Comparison of ENCODE assay signal across 8 cellular contexts in the genomic region with DNA sequence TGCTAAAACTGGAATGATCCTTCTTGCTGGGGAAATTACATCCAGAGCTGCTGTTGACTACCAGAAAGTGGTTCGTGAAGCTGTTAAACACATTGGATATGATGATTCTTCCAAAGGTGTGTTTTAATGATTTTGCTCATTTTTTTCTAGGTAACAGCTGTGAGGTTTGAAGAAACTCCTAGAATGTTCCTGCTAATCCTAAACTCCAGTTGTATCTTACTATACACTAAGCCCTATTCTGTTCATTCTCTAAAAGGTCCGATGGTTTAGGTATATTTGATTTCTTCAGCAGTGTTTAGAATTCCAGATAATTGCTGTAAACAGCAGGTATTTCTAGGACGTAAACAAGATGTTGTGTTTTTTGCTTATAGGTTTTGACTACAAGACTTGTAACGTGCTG. TPM values are rescaled to one million over a fixed set of nuclear protein-coding genes. Genes with fewer than 3 reads are reported as not detected.
A peak's percentile ranks its signal among the peaks of the same experiment; 100 is the strongest.
DNase-seq lines count a peak whose midpoint lies in the region; ATAC-seq, FAIRE-seq and TF ChIP-seq lines count a peak whose summit lies in the region.

No MANE protein-coding gene starts in this region.

- peaks cover 86% of the 10 kb centered on the region for H3K36me3 Mint-ChIP-seq in Caco-2 (ENCODE audit: insufficient read depth, unreplicated experiment)

- FAIRE-seq in endothelial cell of umbilical vein (lab: Jason Lieb, UNC), result no peak

- no TSS peak for BruUV-seq in Caco-2 (replicated peaks; lab: Mats Ljungman, UMichigan)
- no TSS peak for BruUV-seq in PC-3 (replicated peaks; lab: Mats Ljungman, UMichigan)
- no TSS peak for BruUV-seq in endothelial cell of umbilical vein (replicated peaks; lab: Mats Ljungman, UMichigan)

- no peaks in the 10 kb centered on the region for H3K9me3 Mint-ChIP-seq in Caco-2 (ENCODE audit: unreplicated experiment)

- H3K4me2 ChIP-seq in PC-3 (ENCODE audit: low read length) (peak overlapping the region; percentile 99), endothelial cell of umbilical vein (ENCODE audit: insufficient read depth, low read length) (peak overlapping the region; percentile 97), parathyroid adenoma (ENCODE audit: low read length) (peak overlapping the region; percentile 98)

- no peak overlapping the region for H2AFZ ChIP-seq in PC-3 (ENCODE audit: low read length)
- H2AFZ ChIP-seq in endothelial cell of umbilical vein (ENCODE audit: low read depth, low read length), result no peak overlapping the region
- H2AFZ ChIP-seq in parathyroid adenoma, result no peak overlapping the region

- H3F3A ChIP-seq in PC-3 (ENCODE audit: low read length, unreplicated experiment), result peaks cover 56% of the 10 kb centered on the region

- H4K20me1 ChIP-seq in PC-3 (ENCODE audit: low read length) (peaks cover 63% of the 10 kb centered on the region), endothelial cell of umbilical vein (replicated peaks; ENCODE audit: control insufficient read depth, extremely low read depth, insufficient read depth, low read length) (peaks cover 4% of the 10 kb centered on the region)

- H3K27ac ChIP-seq in PC-3 (ENCODE audit: low read length), result no peak overlapping the region
- no peak overlapping the region for H3K27ac ChIP-seq in endothelial cell of umbilical vein (ENCODE audit: insufficient read depth, low read depth, low read length)
- no peak overlapping the region for H3K27ac ChIP-seq in parathyroid adenoma

- POLR2A ChIA-PET in Caco-2 (lab: Charles Lee) (interaction anchor here (0.7 to 4.7 kb wide), 2 partner anchors 15 to 121 kb away, joined by 3 to 73 read pairs; a partner anchor contains a TSS), PC-3 (lab: Charles Lee; ENCODE audit: unreplicated experiment) (interaction anchor here (3.5 kb wide), 1 partner anchor 37 kb away, joined by 27 read pairs; no protein-coding TSS in a partner anchor), endothelial cell of umbilical vein (lab: Charles Lee) (interaction anchor here (0.8 to 4.5 kb wide), 3 partner anchors 9 to 120 kb away, joined by 3 to 73 read pairs (median 3); no protein-coding TSS in a partner anchor)

- peak overlapping the region; percentile 97 for H3K4me3 Mint-ChIP-seq in Caco-2 (ENCODE audit: unreplicated experiment)

- H3K9me3 ChIP-seq in Caco-2 (no peaks in the 10 kb centered on the region), PC-3 (ENCODE audit: low read length) (no peaks in the 10 kb centered on the region), endothelial cell of umbilical vein (replicated peaks; ENCODE audit: control insufficient read depth, insufficient read depth, low read length) (no peaks in the 10 kb centered on the region), parathyroid adenoma (ENCODE audit: control insufficient read depth, low read length) (no peaks in the 10 kb centered on the region)

- intact Hi-C loops in Caco-2 (cut with micrococcal nuclease; ENCODE audit: unreplicated experiment) (no loop called here), PC-3 (cut with micrococcal nuclease) (no loop called here), endothelial cell of umbilical vein (cut with micrococcal nuclease) (no loop called here), left colon (cut with DNase I, micrococcal nuclease) (loop anchor here in 1 of 2 donors (5.0 kb wide), 1 partner anchor 114 kb away; no protein-coding TSS in a partner anchor)

- H3K27me3 ChIP-seq in Caco-2 (replicated peaks; ENCODE audit: control insufficient read depth, insufficient read depth, low read length), result no peaks in the 10 kb centered on the region
- H3K27me3 ChIP-seq in PC-3 (ENCODE audit: low read length), result no peaks in the 10 kb centered on the region
- no peaks in the 10 kb centered on the region for H3K27me3 ChIP-seq in endothelial cell of umbilical vein (ENCODE audit: control insufficient read depth in 2 of 2, insufficient read depth in 2 of 2, low read length in 2 of 2)
- no peaks in the 10 kb centered on the region for H3K27me3 ChIP-seq in parathyroid adenoma (ENCODE audit: control insufficient read depth, insufficient read depth, low read length)

- no peak for ATAC-seq in PC-3
- ATAC-seq in left colon, result no peak
- ATAC-seq in HG03469 (IDR thresholded peaks at IDR 0.05; ENCODE audit: unreplicated experiment), result no peak

- H3K79me2 ChIP-seq in PC-3 (ENCODE audit: low read length) (peaks cover 68% of the 10 kb centered on the region), endothelial cell of umbilical vein (ENCODE audit: control insufficient read depth, insufficient read depth, low read length) (peaks cover 51% of the 10 kb centered on the region), parathyroid adenoma (peaks cover 14% of the 10 kb centered on the region)

- no peaks in the 10 kb centered on the region for H3K9me1 ChIP-seq in endothelial cell of umbilical vein (replicated peaks; ENCODE audit: control insufficient read depth, extremely low read depth, insufficient read depth, low read length)

- H3K36me3 ChIP-seq in Caco-2 (ENCODE audit: control insufficient read depth, insufficient read depth, low read length), result peaks cover 2% of the 10 kb centered on the region; the same call in 1 of the 2 replicates
- H3K36me3 ChIP-seq in PC-3 (ENCODE audit: low read depth, low read length), result peaks cover 58% of the 10 kb centered on the region
- peaks cover 25 to 34% of the 10 kb centered on the region in 2 experiments for H3K36me3 ChIP-seq in endothelial cell of umbilical vein (ENCODE audit: control insufficient read depth in 2 of 2, extremely low read depth in 1 of 2, insufficient read depth in 2 of 2, low read length in 2 of 2)
- no peaks in the 10 kb centered on the region for H3K36me3 ChIP-seq in parathyroid adenoma (ENCODE audit: control insufficient read depth, insufficient read depth, low read length)

- no peak for DNase-seq in Caco-2
- no peak for DNase-seq in PC-3
- no peak for DNase-seq in endothelial cell of umbilical vein (ENCODE audit: low read depth, low spot score)
- no peak for DNase-seq in left colon
- no peak for DNase-seq in GM19240 (ENCODE audit: insufficient read length, low spot score)
- no peak for DNase-seq in Kasumi-1 (lab: John Stamatoyannopoulos, UW)

- no peak for TF ChIP-seq CTCF in Caco-2 (IDR thresholded peaks at IDR 0.05; ENCODE audit: insufficient read depth in 1 of 2, low read depth in 1 of 2, low read length in 1 of 2, severe bottlenecking in 1 of 2, unreplicated experiment in 1 of 2)
- TF ChIP-seq CTCF in PC-3 (conservative IDR thresholded peaks at IDR 0.05; ENCODE audit: low read depth, low read length), result no peak
- TF ChIP-seq CTCF in endothelial cell of umbilical vein (IDR thresholded peaks at IDR 0.05; ENCODE audit: extremely low read depth in 1 of 2, insufficient read depth in 1 of 2, low read depth in 1 of 2, low read length in 2 of 2), result no peak
- TF ChIP-seq CTCF in parathyroid adenoma (IDR thresholded peaks at IDR 0.05), result no peak

- H3K4me1 ChIP-seq in Caco-2 (peaks cover 6% of the 10 kb centered on the region), PC-3 (ENCODE audit: insufficient read depth, low read length) (peaks cover 36% of the 10 kb centered on the region), endothelial cell of umbilical vein (ENCODE audit: control insufficient read depth, extremely low read depth, insufficient read depth, low read length) (peaks cover 42% of the 10 kb centered on the region), parathyroid adenoma (peaks cover 34% of the 10 kb centered on the region)

- H3K4me3 ChIP-seq in Caco-2 (ENCODE audit: low read depth, low read length) (peak overlapping the region; percentile 98), PC-3 (ENCODE audit: low read length) (peak overlapping the region; percentile 95), endothelial cell of umbilical vein (replicated peaks in 1 of 3; ENCODE audit: insufficient read depth in 1 of 3, low read depth in 1 of 3, low read length in 3 of 3) (peak overlapping the region; percentile 84 to 96 (median 84)), parathyroid adenoma (ENCODE audit: low read depth, low read length) (peak overlapping the region; percentile 97)

- no peak for TF ChIP-seq POLR2A in endothelial cell of umbilical vein (IDR thresholded peaks at IDR 0.05; ENCODE audit: low read depth, low read length)

- dilution Hi-C loops in endothelial cell of umbilical vein (cut with MboI; ENCODE audit: extremely low pct_ligation_motif_present, low sequenced_read_pairs), result no loop called here

- H3K9ac ChIP-seq in PC-3 (ENCODE audit: low read length) (peak overlapping the region; percentile 100), endothelial cell of umbilical vein (replicated peaks; ENCODE audit: extremely low read depth, insufficient read depth, low read length) (peak overlapping the region; percentile 100), parathyroid adenoma (no peak overlapping the region)

- CTCF ChIA-PET in Caco-2 (lab: Charles Lee) (interaction anchor here (0.6 kb wide), 1 partner anchor 70 kb away, joined by 3 read pairs; a partner anchor contains a TSS), PC-3 (lab: Charles Lee) (interaction anchor here (0.6 kb wide), 1 partner anchor 61 kb away, joined by 3 read pairs; a partner anchor contains a TSS), endothelial cell of umbilical vein (lab: Charles Lee) (interaction anchor here (1.4 to 5.1 kb wide), 4 partner anchors 10 to 187 kb away, joined by 3 to 63 read pairs (median 19); a partner anchor contains a TSS)

- no peaks in the 10 kb centered on the region for H3K27me3 Mint-ChIP-seq in Caco-2 (ENCODE audit: insufficient read depth, unreplicated experiment)

- peaks cover 31% of the 10 kb centered on the region for H3K4me1 Mint-ChIP-seq in Caco-2 (ENCODE audit: low read depth, unreplicated experiment)

- no peak overlapping the region for H3K27ac Mint-ChIP-seq in Caco-2 (ENCODE audit: unreplicated experiment)

- H3K9me2 ChIP-seq in PC-3 (replicated peaks; ENCODE audit: low read length), result no peaks in the 10 kb centered on the region

RNA-seq across cellular contexts. Expression of a gene that starts 2.3 kb away (rescaled TPM):
- total RNA-seq in Caco-2 (2022) (217 and 250 TPM in 2 replicates), PC-3 (2014; rRNA removed) (304 and 309 TPM in 2 replicates), endothelial cell of umbilical vein (236 and 257 TPM in 2 replicates), left colon (100 to 1,000 TPM; 147 to 173 TPM)
- 151 and 172 TPM in 2 replicates for polyA plus RNA-seq in endothelial cell of umbilical vein
- 116 and 136 TPM in 2 replicates for polyA plus RNA-seq in endothelial cell of umbilical vein (2011; cell fraction: cytosol; rRNA removed)
- polyA plus RNA-seq in endothelial cell of umbilical vein (2011; cell fraction: nucleus; rRNA removed), result 623 and 766 TPM in 2 replicates
- 223 and 272 TPM in 2 replicates for polyA plus RNA-seq in endothelial cell of umbilical vein (2012)
- polyA minus RNA-seq in endothelial cell of umbilical vein, result 335 and 379 TPM in 2 replicates
- 333 TPM for polyA minus RNA-seq in endothelial cell of umbilical vein (2011; cell fraction: cytosol; rRNA and poly(A)+ RNA removed)
- polyA minus RNA-seq in endothelial cell of umbilical vein (2011; cell fraction: nucleus; rRNA and poly(A)+ RNA removed), result 297 and 352 TPM in 2 replicates

RNA-seq across cellular contexts. Expression of a gene that starts 20.0 kb away (rescaled TPM):
- total RNA-seq in Caco-2 (2022) (85.1 and 96.8 TPM in 2 replicates), PC-3 (2014; rRNA removed) (34.8 and 46.7 TPM in 2 replicates), endothelial cell of umbilical vein (44.5 and 48.0 TPM in 2 replicates), left colon (10 to 100 TPM; 25.1 to 27.8 TPM)
- polyA plus RNA-seq in endothelial cell of umbilical vein, result 58.9 and 62.7 TPM in 2 replicates
- 44.7 and 47.0 TPM in 2 replicates for polyA plus RNA-seq in endothelial cell of umbilical vein (2011; cell fraction: cytosol; rRNA removed)
- polyA plus RNA-seq in endothelial cell of umbilical vein (2011; cell fraction: nucleus; rRNA removed), result 48.2 and 60.0 TPM in 2 replicates
- polyA plus RNA-seq in endothelial cell of umbilical vein (2012), result 44.4 and 45.2 TPM in 2 replicates
- polyA minus RNA-seq in endothelial cell of umbilical vein, result 112 and 122 TPM in 2 replicates
- 15.7 TPM for polyA minus RNA-seq in endothelial cell of umbilical vein (2011; cell fraction: cytosol; rRNA and poly(A)+ RNA removed)
- 33.9 and 40.7 TPM in 2 replicates for polyA minus RNA-seq in endothelial cell of umbilical vein (2011; cell fraction: nucleus; rRNA and poly(A)+ RNA removed)

RNA-seq across cellular contexts. Expression of a gene that starts 36.1 kb away (rescaled TPM):
- total RNA-seq in Caco-2 (2022), result 82.9 and 85.5 TPM in 2 replicates
- total RNA-seq in PC-3 (2014; rRNA removed), result 141 and 142 TPM in 2 replicates
- 35.8 and 39.0 TPM in 2 replicates for total RNA-seq in endothelial cell of umbilical vein
- 68.7 and 73.1 TPM in 2 replicates for polyA plus RNA-seq in endothelial cell of umbilical vein
- polyA plus RNA-seq in endothelial cell of umbilical vein (2011; cell fraction: cytosol; rRNA removed), result 66.7 and 80.9 TPM in 2 replicates
- 26.9 and 29.2 TPM in 2 replicates for polyA plus RNA-seq in endothelial cell of umbilical vein (2011; cell fraction: nucleus; rRNA removed)
- polyA plus RNA-seq in endothelial cell of umbilical vein (2012), result 94.8 and 116 TPM in 2 replicates
- polyA minus RNA-seq in endothelial cell of umbilical vein, result 17.4 and 21.2 TPM in 2 replicates
- 23.2 TPM for polyA minus RNA-seq in endothelial cell of umbilical vein (2011; cell fraction: cytosol; rRNA and poly(A)+ RNA removed)
- polyA minus RNA-seq in endothelial cell of umbilical vein (2011; cell fraction: nucleus; rRNA and poly(A)+ RNA removed), result 3.8 and 4.4 TPM in 2 replicates
- 100 to 1,000 TPM; 268 to 282 TPM for total RNA-seq in left colon

RNA-seq across cellular contexts. Expression of a gene that starts 43.0 kb away (rescaled TPM):
- total RNA-seq in Caco-2 (2022) (11.0 and 15.1 TPM in 2 replicates), PC-3 (2014; rRNA removed) (0.40 TPM in 1 of 2 replicates, not detected in the other), endothelial cell of umbilical vein (164 and 186 TPM in 2 replicates), left colon (10 to 100 TPM; 20.1 to 20.4 TPM)
- polyA plus RNA-seq in endothelial cell of umbilical vein, result 624 and 648 TPM in 2 replicates
- 398 and 453 TPM in 2 replicates for polyA plus RNA-seq in endothelial cell of umbilical vein (2011; cell fraction: cytosol; rRNA removed)
- polyA plus RNA-seq in endothelial cell of umbilical vein (2011; cell fraction: nucleus; rRNA removed), result 96.0 and 112 TPM in 2 replicates
- polyA plus RNA-seq in endothelial cell of umbilical vein (2012), result 305 and 367 TPM in 2 replicates
- 96.5 and 104 TPM in 2 replicates for polyA minus RNA-seq in endothelial cell of umbilical vein
- polyA minus RNA-seq in endothelial cell of umbilical vein (2011; cell fraction: cytosol; rRNA and poly(A)+ RNA removed), result not detected
- polyA minus RNA-seq in endothelial cell of umbilical vein (2011; cell fraction: nucleus; rRNA and poly(A)+ RNA removed), result 9.9 and 13.3 TPM in 2 replicates

RNA-seq across cellular contexts. Expression of a gene that starts 54.3 kb away (rescaled TPM):
- total RNA-seq in Caco-2 (2022) (113 and 123 TPM in 2 replicates), PC-3 (2014; rRNA removed) (170 and 225 TPM in 2 replicates), endothelial cell of umbilical vein (133 and 142 TPM in 2 replicates), left colon (10 to 100 TPM; 78.8 to 84.2 TPM)
- polyA plus RNA-seq in endothelial cell of umbilical vein, result 629 and 643 TPM in 2 replicates
- polyA plus RNA-seq in endothelial cell of umbilical vein (2011; cell fraction: cytosol; rRNA removed), result 503 and 603 TPM in 2 replicates
- polyA plus RNA-seq in endothelial cell of umbilical vein (2011; cell fraction: nucleus; rRNA removed), result 227 and 271 TPM in 2 replicates
- polyA plus RNA-seq in endothelial cell of umbilical vein (2012), result 260 and 265 TPM in 2 replicates
- polyA minus RNA-seq in endothelial cell of umbilical vein, result 205 and 256 TPM in 2 replicates
- 27.7 TPM for polyA minus RNA-seq in endothelial cell of umbilical vein (2011; cell fraction: cytosol; rRNA and poly(A)+ RNA removed)
- polyA minus RNA-seq in endothelial cell of umbilical vein (2011; cell fraction: nucleus; rRNA and poly(A)+ RNA removed), result 51.5 and 60.1 TPM in 2 replicates
